ENCODE assay signal across 8 cellular contexts in the genomic region with DNA sequence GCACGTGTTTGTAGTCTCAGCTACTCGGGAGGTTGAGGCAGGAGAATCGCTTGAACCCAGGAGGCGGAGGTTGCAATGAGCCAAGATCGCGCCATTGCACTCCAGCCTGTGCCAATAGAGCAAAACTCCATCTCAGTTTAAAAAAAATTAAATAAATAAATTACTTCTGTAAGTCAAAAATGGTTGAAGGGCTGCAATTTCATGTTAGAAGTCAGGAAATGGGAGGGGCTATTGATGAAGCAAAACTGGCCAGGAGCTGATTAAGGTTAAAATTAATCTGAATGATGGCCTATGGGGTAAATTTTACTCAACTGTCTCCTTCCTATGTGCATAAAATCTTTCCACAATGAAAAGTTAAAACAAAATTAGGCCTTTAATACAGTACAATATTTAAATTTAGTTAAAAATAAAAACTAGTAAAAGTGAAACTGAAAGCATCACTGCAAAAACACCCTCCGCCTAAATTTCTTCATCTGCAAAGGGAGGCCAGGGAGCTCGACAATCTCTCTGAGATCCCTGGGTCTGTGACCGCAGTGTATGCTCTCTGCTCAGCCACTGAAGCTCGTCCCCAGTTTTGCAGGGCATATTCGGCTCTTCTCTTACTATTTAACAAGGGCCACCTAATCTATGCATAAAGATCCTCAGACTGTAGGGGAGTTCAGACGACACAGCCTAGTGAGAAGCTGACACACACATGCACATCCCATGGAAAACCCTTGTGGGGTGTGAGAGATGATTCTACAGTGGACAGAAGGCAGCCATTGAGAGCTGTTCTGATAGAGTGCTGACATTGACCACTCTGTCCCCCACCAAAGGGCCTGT. TPM values are rescaled to one million over a fixed set of nuclear protein-coding genes. Genes with fewer than 3 reads are reported as not detected.
A peak's percentile ranks its signal among the peaks of the same experiment; 100 is the strongest.
DNase-seq lines count a peak whose midpoint lies in the region; ATAC-seq and TF ChIP-seq lines count a peak whose summit lies in the region.

No MANE protein-coding gene starts in this region.

- peaks cover 48% of the 10 kb centered on the region for H3K36me3 ChIP-seq in OCI-LY1 (ENCODE audit: insufficient read depth, low read length)
- peaks cover 24 to 25% of the 10 kb centered on the region in 2 donors for H3K36me3 ChIP-seq in mucosa of rectum (ENCODE audit: control insufficient read depth in 2 of 2, insufficient read depth in 2 of 2, low read length in 2 of 2)

- H3K27me3 ChIP-seq in OCI-LY1 (ENCODE audit: insufficient read depth, low read length) (no peaks in the 10 kb centered on the region), mucosa of rectum (ENCODE audit: control insufficient read depth in 2 of 2, insufficient read depth in 2 of 2, low read length in 2 of 2) (no peaks in the 10 kb centered on the region)

- TF ChIP-seq CTCF in GM10266 (IDR thresholded peaks at IDR 0.05; ENCODE audit: control insufficient read depth, insufficient read depth, low read depth, missing control alignments), result no peak
- TF ChIP-seq CTCF in OCI-LY1 (IDR thresholded peaks at IDR 0.05; ENCODE audit: low read length), result no peak

- peak overlapping the region; percentile 75 for H3K4me2 ChIP-seq in OCI-LY1 (ENCODE audit: low read length)

- no peaks in the 10 kb centered on the region for H3K79me2 ChIP-seq in OCI-LY1 (ENCODE audit: insufficient read depth, low read length)

- peaks cover 73% of the 10 kb centered on the region for H3K4me1 Mint-ChIP-seq in activated naive CD8-positive, alpha-beta T cell treated with anti-CD3 and anti-CD28 coated beads for 36 hours

- peak overlapping the region; percentile 56 for H3K9ac ChIP-seq in OCI-LY1 (ENCODE audit: low read length)
- peak overlapping the region in 1 of 2 donors; percentile 26 for H3K9ac ChIP-seq in mucosa of rectum (ENCODE audit: low read depth in 1 of 2, low read length in 2 of 2)

- H3K9me3 ChIP-seq in OCI-LY1 (ENCODE audit: low read length) (no peaks in the 10 kb centered on the region), mucosa of rectum (ENCODE audit: control insufficient read depth in 2 of 2, low read length in 2 of 2) (no peaks in the 10 kb centered on the region)

- no peaks in the 10 kb centered on the region for H4K20me1 ChIP-seq in OCI-LY1 (ENCODE audit: insufficient read depth, low read length)

- no peaks in the 10 kb centered on the region for H3K9me3 Mint-ChIP-seq in activated naive CD8-positive, alpha-beta T cell treated with anti-CD3 and anti-CD28 coated beads for 36 hours

- H3K4me3 ChIP-seq in OCI-LY1 (ENCODE audit: low read depth, low read length, poor library complexity, severe bottlenecking) (peak overlapping the region; percentile 49), mucosa of rectum (ENCODE audit: low read length in 2 of 2) (peak overlapping the region; percentile 4 to 46)

- H3K27me3 Mint-ChIP-seq in activated naive CD8-positive, alpha-beta T cell treated with anti-CD3 and anti-CD28 coated beads for 36 hours, result no peaks in the 10 kb centered on the region

- DNase-seq in GM10266 (ENCODE audit: extremely low spot score) (peak; percentile 69), DMS 273 treated with DMSO at 0.1 percent for 48 hours (lab: John Stamatoyannopoulos, UW) (no peak), NCI-H1092 (lab: John Stamatoyannopoulos, UW) (no peak), pons (ENCODE audit: low spot score) (no peak)
- peak; percentile 63 for DNase-seq in activated naive CD8-positive, alpha-beta T cell treated with anti-CD3 and anti-CD28 coated beads for 36 hours

- H2AFZ ChIP-seq in OCI-LY1 (ENCODE audit: low read length), result peak overlapping the region; percentile 22; the same call in 1 of the 2 replicates

- H3K4me1 ChIP-seq in OCI-LY1 (ENCODE audit: insufficient read depth, low read length, severe bottlenecking), result peaks cover 55% of the 10 kb centered on the region
- H3K4me1 ChIP-seq in mucosa of rectum (ENCODE audit: control insufficient read depth in 2 of 2, insufficient read depth in 2 of 2, low read length in 2 of 2), result peaks cover 9 to 23% of the 10 kb centered on the region in 2 donors

- peak; percentile 45 for ATAC-seq in HG02571 (IDR thresholded peaks at IDR 0.05; ENCODE audit: unreplicated experiment)

- H3K4me3 Mint-ChIP-seq in activated naive CD8-positive, alpha-beta T cell treated with anti-CD3 and anti-CD28 coated beads for 36 hours, result peak overlapping the region; percentile 55

- H3K27ac ChIP-seq in OCI-LY1 (ENCODE audit: low read depth, low read length, poor library complexity, severe bottlenecking) (peak overlapping the region; percentile 79), mucosa of rectum (ENCODE audit: low read depth in 2 of 2, low read length in 2 of 2) (peak overlapping the region; percentile 34 to 79)

- H3K36me3 Mint-ChIP-seq in activated naive CD8-positive, alpha-beta T cell treated with anti-CD3 and anti-CD28 coated beads for 36 hours, result peaks cover 65% of the 10 kb centered on the region

- no peaks in the 10 kb centered on the region for H3K9me2 ChIP-seq in OCI-LY1 (ENCODE audit: low read depth, low read length)

- peaks cover 7% of the 10 kb centered on the region; the same call in 1 of the 2 replicates for H3F3A ChIP-seq in OCI-LY1 (ENCODE audit: insufficient read depth, low read length)

- H3K27ac Mint-ChIP-seq in activated naive CD8-positive, alpha-beta T cell treated with anti-CD3 and anti-CD28 coated beads for 36 hours, result peak overlapping the region; percentile 89

RNA-seq across cellular contexts. Expression of gene IRF2, which starts 57.2 kb away (rescaled TPM):
- 10 to 100 TPM; 49.1 to 61.4 TPM for total RNA-seq in activated naive CD8-positive, alpha-beta T cell treated with anti-CD3 and anti-CD28 coated beads for 36 hours

Comparison
In these comparisons a context has a peak if more than half of its experiments do, and no peak if none do; other contexts are left out.
1. DNase-seq: peak in GM10266 (single experiment) and activated naive CD8-positive, alpha-beta T cell treated with anti-CD3 and anti-CD28 coated beads for 36 hours (single experiment); none in DMS 273 treated with DMSO at 0.1 percent for 48 hours (single experiment), NCI-H1092 (single experiment) and pons (single experiment).